In genomic region chr6:107419747-107420146, GRCh38 we compare ENCODE assay signal across 21 cellular contexts. TPM values are rescaled to one million over a fixed set of nuclear protein-coding genes. Genes with fewer than 3 reads are reported as not detected.
DNase-seq lines count a peak whose midpoint lies in the region; ATAC-seq and TF ChIP-seq lines count a peak whose summit lies in the region.
"Had no signal": no experiment of that assay in that cellular context is flagged by ENCODE, and none has a peak within 500 bp of the region (broad histone marks: within the 10 kb centered on the region; RNA-seq: fewer than 3 reads in every experiment).

No MANE protein-coding gene starts in this region.

- no peaks in the 10 kb centered on the region for H3K27me3 ChIP-seq in breast epithelium
- H3K27me3 ChIP-seq: BLaER1 treated with 17β-estradiol and CSF1 and Interleukin-3, amounts not matched to agents 10 nM and 100 nM; esophagus muscularis mucosa had no signal

- no peaks in the 10 kb centered on the region for H3K9me3 ChIP-seq in breast epithelium
- H3K9me3 ChIP-seq: esophagus muscularis mucosa, lower lobe of right lung, thoracic aorta had no signal

- no peak overlapping the region for H3K4me3 ChIP-seq in breast epithelium
- H3K4me3 ChIP-seq: BLaER1 treated with 17β-estradiol and CSF1 and Interleukin-3, amounts not matched to agents 10 nM and 100 nM; esophagus muscularis mucosa; lower lobe of right lung; thoracic aorta had no signal

- no peak overlapping the region for H3K27ac ChIP-seq in breast epithelium
- H3K27ac ChIP-seq: BLaER1 treated with 17β-estradiol and CSF1 and Interleukin-3, amounts not matched to agents 10 nM and 100 nM; esophagus muscularis mucosa; lower lobe of right lung; thoracic aorta; VCaP had no signal

- no peaks in the 10 kb centered on the region for H3K36me3 ChIP-seq in breast epithelium
- H3K36me3 ChIP-seq: esophagus muscularis mucosa, lower lobe of right lung, thoracic aorta had no signal

- intact Hi-C loops in breast epithelium (cut with DNase I; ENCODE audit: low total_unique reads), result no loop called here

- no peak for TF ChIP-seq POLR2A in breast epithelium (IDR thresholded peaks at IDR 0.05)

- DNase-seq in COLO668 (lab: John Stamatoyannopoulos, UW; ENCODE audit: unreplicated experiment), result peak; percentile 4
- peak; percentile 33 for DNase-seq in DMS79 treated with DMSO at 0.1 percent for 48 hours (lab: John Stamatoyannopoulos, UW)
- peak; percentile 7 for DNase-seq in NCI-H69 (lab: John Stamatoyannopoulos, UW)
- peak; percentile 8 for DNase-seq in glomerular visceral epithelial cell (ENCODE audit: extremely low spot score)
- DNase-seq in hepatic stellate cell (ENCODE audit: low spot score), result no peak
- DNase-seq in breast epithelium (ENCODE audit: low spot score in 2 of 2), result no peak
- DNase-seq: activated CD4-positive, alpha-beta memory T cell treated with anti-CD3 and anti-CD28 coated beads for 36 hours; activated naive CD8-positive, alpha-beta T cell treated with anti-CD3 and anti-CD28 coated beads for 36 hours; activated T-cell treated with anti-CD3 and anti-CD28 coated beads, Interleukin-2, amount 50 U/mL, for 48 hours; H9; head of caudate nucleus; lower lobe of right lung; naive thymus-derived CD8-positive, alpha-beta T cell; NCI-H187 treated with DMSO at 0.1 percent for 48 hours; T-helper 1 cell had no signal

- no peak for TF ChIP-seq CTCF in breast epithelium (IDR thresholded peaks at IDR 0.05)

- ATAC-seq in HG03159 (IDR thresholded peaks at IDR 0.05; ENCODE audit: unreplicated experiment), result no peak
- ATAC-seq: lower lobe of right lung; naive thymus-derived CD8-positive, alpha-beta T cell; Right ventricle myocardium inferior had no signal

- no peaks in the 10 kb centered on the region for H3K4me1 ChIP-seq in breast epithelium

RNA-seq across cellular contexts. Expression of gene PDSS2, which starts 39.6 kb away (rescaled TPM):
- 10 to 100 TPM in 2 of 3 donors, 1 to 10 TPM in 1; 6.9 to 13.5 (median 11.1) TPM for total RNA-seq in breast epithelium

Comparison
In these comparisons a context has a peak if more than half of its experiments do, and no peak if none do; other contexts are left out.
1. DNase-seq: peak in COLO668 (single experiment), DMS79 treated with DMSO at 0.1 percent for 48 hours (single experiment), NCI-H69 (single experiment) and glomerular visceral epithelial cell (single experiment); none in hepatic stellate cell (single experiment) and breast epithelium (0 of 2).